Comparison of ENCODE assay signal across 11 cellular contexts in genomic region chr13:106530209-106530906, GRCh38. TPM values are rescaled to one million over a fixed set of nuclear protein-coding genes. Genes with fewer than 3 reads are reported as not detected.
A peak's percentile ranks its signal among the peaks of the same experiment; 100 is the strongest.
DNase-seq lines count a peak whose midpoint lies in the region; ATAC-seq and TF ChIP-seq lines count a peak whose summit lies in the region.
"Had no signal": no experiment of that assay in that cellular context is flagged by ENCODE, and none has a peak within 500 bp of the region (broad histone marks: within the 10 kb centered on the region; RNA-seq: fewer than 3 reads in every experiment).

No MANE protein-coding gene starts in this region.

- peaks cover 8% of the 10 kb centered on the region for H3K27me3 Mint-ChIP-seq in WTC11 (ENCODE audit: low read depth)
- no peaks in the 10 kb centered on the region for H3K27me3 Mint-ChIP-seq in osteocyte (ENCODE audit: unreplicated experiment)

- TF ChIP-seq CTCF in WTC11 (IDR thresholded peaks at IDR 0.05): no peak
- no peak for TF ChIP-seq CTCF in foreskin keratinocyte (conservative IDR thresholded peaks at IDR 0.05)
- no peak for TF ChIP-seq CTCF in osteocyte (IDR thresholded peaks at IDR 0.05)

- H3K4me3 Mint-ChIP-seq in WTC11 (peak overlapping the region; percentile 48), osteocyte (ENCODE audit: unreplicated experiment) (peak overlapping the region; percentile 90)
- H3K4me3 Mint-ChIP-seq: activated T-helper 17 cell treated with anti-CD3 and anti-CD28 coated beads, Interleukin-2, amount 50 U/mL, for 72 hours had no signal

- peak overlapping the region; percentile 4; the same call in 1 of the 2 replicates for H3K9ac ChIP-seq in ES-I3 (ENCODE audit: low read depth, low read length)

- DNase-seq in WTC11 (ENCODE audit: low spot score): no peak
- peak in 1 of 2 donors; percentile 75 for DNase-seq in foreskin keratinocyte
- no peak for DNase-seq in osteocyte (ENCODE audit: extremely low spot score, unreplicated experiment)
- no peak for DNase-seq in NCI-H2107 treated with DMSO at 0.1 percent for 48 hours (lab: John Stamatoyannopoulos, UW; ENCODE audit: unreplicated experiment)
- DNase-seq: NCI-H1436, posterior cingulate gyrus had no signal

- no peaks in the 10 kb centered on the region for H3K36me3 ChIP-seq in ES-I3 (ENCODE audit: insufficient read depth, low read length)

- POLR2A ChIA-PET in WTC11 (lab: Charles Lee): interaction anchor here (0.6 to 0.7 kb wide), 2 partner anchors 80 to 113 kb away, joined by 3 to 8 read pairs; no protein-coding TSS in a partner anchor

- CTCF ChIA-PET in WTC11 (lab: Charles Lee): interaction anchor here (0.8 to 1.7 kb wide), 7 partner anchors 14 to 1120 kb away, joined by 3 to 6 read pairs (median 3); no protein-coding TSS in a partner anchor

- H3K36me3 Mint-ChIP-seq in WTC11 (no peaks in the 10 kb centered on the region), osteocyte (ENCODE audit: unreplicated experiment) (no peaks in the 10 kb centered on the region)

- H3K27ac ChIP-seq in foreskin keratinocyte: peak overlapping the region; percentile 80

- H3K4me1 Mint-ChIP-seq in WTC11 (peaks cover 75% of the 10 kb centered on the region), osteocyte (ENCODE audit: unreplicated experiment) (peaks cover 64% of the 10 kb centered on the region)
- H3K4me1 Mint-ChIP-seq: activated T-helper 17 cell treated with anti-CD3 and anti-CD28 coated beads, Interleukin-2, amount 50 U/mL, for 72 hours had no signal

- H3K27ac Mint-ChIP-seq in WTC11 (peak overlapping the region; percentile 82), osteocyte (ENCODE audit: unreplicated experiment) (peak overlapping the region; percentile 95)
- H3K27ac Mint-ChIP-seq: activated T-helper 17 cell treated with anti-CD3 and anti-CD28 coated beads, Interleukin-2, amount 50 U/mL, for 72 hours had no signal

- no peaks in the 10 kb centered on the region for H3K27me3 ChIP-seq in foreskin keratinocyte

- ATAC-seq in WTC11 (no peak), foreskin keratinocyte (peak; percentile 58), GM21717 (IDR thresholded peaks at IDR 0.05; ENCODE audit: unreplicated experiment) (no peak), HG03280 (IDR thresholded peaks at IDR 0.05; ENCODE audit: unreplicated experiment) (no peak)
- no peak for ATAC-seq in activated CD4-positive, CD25-positive, alpha-beta regulatory T cell treated with anti-CD3 and anti-CD28 coated beads, Interleukin-2, amount 50 U/mL, for 24 hours
- ATAC-seq: activated T-helper 17 cell treated with anti-CD3 and anti-CD28 coated beads, Interleukin-2, amount 50 U/mL, for 72 hours had no signal

- H3K9me3 Mint-ChIP-seq in WTC11 (no peaks in the 10 kb centered on the region), osteocyte (ENCODE audit: unreplicated experiment) (no peaks in the 10 kb centered on the region)
- H3K9me3 Mint-ChIP-seq: activated T-helper 17 cell treated with anti-CD3 and anti-CD28 coated beads, Interleukin-2, amount 50 U/mL, for 72 hours had no signal

- H3K4me1 ChIP-seq in ES-I3 (ENCODE audit: insufficient read depth, low read length) (peaks cover 66% of the 10 kb centered on the region), foreskin keratinocyte (peaks cover 45% of the 10 kb centered on the region)

- no peaks in the 10 kb centered on the region for H3K9me3 ChIP-seq in ES-I3 (ENCODE audit: control insufficient read depth, insufficient read depth, low read length)

TF ChIP-seq in WTC11, 78 proteins besides CTCF, POLR2A, EP300 and RAD21:
- no peak for TF ChIP-seq E2F1 (CRISPR knock-in tag; IDR thresholded peaks at IDR 0.05)
- TF ChIP-seq RORB (CRISPR knock-in tag; IDR thresholded peaks at IDR 0.05): no peak
- TF ChIP-seq CREM (CRISPR knock-in tag; IDR thresholded peaks at IDR 0.05): no peak
- TF ChIP-seq AR (CRISPR knock-in tag; IDR thresholded peaks at IDR 0.05): no peak
- TF ChIP-seq IRF1 (CRISPR knock-in tag; IDR thresholded peaks at IDR 0.05): no peak
- TF ChIP-seq SMAD4 (CRISPR knock-in tag; IDR thresholded peaks at IDR 0.05): no peak
- no peak for TF ChIP-seq ESRRA (CRISPR knock-in tag; IDR thresholded peaks at IDR 0.05; ENCODE audit: borderline replicate concordance)
- no peak for TF ChIP-seq ZNF416 (CRISPR knock-in tag; IDR thresholded peaks at IDR 0.05)
- TF ChIP-seq NR2C2 (CRISPR knock-in tag; IDR thresholded peaks at IDR 0.05): no peak

RNA-seq across cellular contexts. Expression of gene EFNB2, which starts 5.1 kb away (rescaled TPM):
- total RNA-seq in WTC11 (2021) (14.9 to 15.9 TPM (median 15.0 TPM) in 3 replicates), foreskin keratinocyte (65.1 and 66.2 TPM in 2 replicates), osteocyte (49.2 and 50.0 TPM in 2 replicates)
- 21.9 and 23.7 TPM in 2 replicates for polyA plus RNA-seq in foreskin keratinocyte

RNA-seq across cellular contexts. Expression of gene ARGLU1, which starts 37.6 kb away (rescaled TPM):
- total RNA-seq in WTC11 (2021) (115 to 130 TPM (median 125 TPM) in 3 replicates), foreskin keratinocyte (43.8 and 50.2 TPM in 2 replicates), osteocyte (65.8 and 78.8 TPM in 2 replicates)
- 25.3 and 31.0 TPM in 2 replicates for polyA plus RNA-seq in foreskin keratinocyte
